20 cellular contexts compared by ENCODE assay signal in genomic region chr10:74883428-74883827, GRCh38. TPM values are rescaled to one million over a fixed set of nuclear protein-coding genes. Genes with fewer than 3 reads are reported as not detected.
A peak's percentile ranks its signal among the peaks of the same experiment; 100 is the strongest.
DNase-seq lines count a peak whose midpoint lies in the region; ATAC-seq and TF ChIP-seq lines count a peak whose summit lies in the region.
"Had no signal": no experiment of that assay in that cellular context is flagged by ENCODE, and none has a peak within 500 bp of the region (broad histone marks: within the 10 kb centered on the region; RNA-seq: fewer than 3 reads in every experiment).

No MANE protein-coding gene starts in this region.

- TSS peak; percentile 0 for BruUV-seq in PC-3 (replicated peaks; lab: Mats Ljungman, UMichigan)

- peaks cover 8% of the 10 kb centered on the region for H3K4me1 ChIP-seq in CD8-positive, alpha-beta T cell (ENCODE audit: insufficient read depth, low read length)
- H3K4me1 ChIP-seq in PC-3 (ENCODE audit: insufficient read depth, low read length) = peaks cover 29% of the 10 kb centered on the region
- H3K4me1 ChIP-seq in lower lobe of right lung = peaks cover 27% of the 10 kb centered on the region
- H3K4me1 ChIP-seq in body of pancreas = peaks cover 28% of the 10 kb centered on the region

- no peak for ATAC-seq in CD8-positive, alpha-beta T cell
- ATAC-seq in PC-3 (no peak), lower lobe of right lung (peak; percentile 47 to 60), omental fat pad (ENCODE audit: low FRiP score) (no peak), body of pancreas (no peak), esophagus mucosa (no peak)
- ATAC-seq: HCT116, Right ventricle myocardium inferior had no signal

- no peaks in the 10 kb centered on the region for H3K27me3 ChIP-seq in CD8-positive, alpha-beta T cell (ENCODE audit: insufficient read depth, low read length)
- no peaks in the 10 kb centered on the region for H3K27me3 ChIP-seq in PC-3 (ENCODE audit: low read length)
- H3K27me3 ChIP-seq in lower lobe of right lung (ENCODE audit: low read depth) = no peaks in the 10 kb centered on the region
- H3K27me3 ChIP-seq in body of pancreas = no peaks in the 10 kb centered on the region
- H3K27me3 ChIP-seq: BLaER1, Peyer's patch had no signal

- no peaks in the 10 kb centered on the region for H3K9me2 ChIP-seq in PC-3 (replicated peaks; ENCODE audit: low read length)

- H3K27ac Mint-ChIP-seq in CD8-positive, alpha-beta T cell = peak overlapping the region; percentile 53
- H3K27ac Mint-ChIP-seq: CD4-positive, alpha-beta T cell; IgD-negative memory B cell had no signal

- peaks cover 89% of the 10 kb centered on the region for H3K79me2 ChIP-seq in PC-3 (ENCODE audit: low read length)

- H4K20me1 ChIP-seq in PC-3 (ENCODE audit: low read length) = peaks cover 22% of the 10 kb centered on the region

- no peaks in the 10 kb centered on the region for H3K9me3 ChIP-seq in CD8-positive, alpha-beta T cell (ENCODE audit: low read length)
- H3K9me3 ChIP-seq in PC-3 (ENCODE audit: low read length) (no peaks in the 10 kb centered on the region), lower lobe of right lung (no peaks in the 10 kb centered on the region), body of pancreas (no peaks in the 10 kb centered on the region)
- H3K9me3 ChIP-seq: BLaER1, Peyer's patch had no signal

- intact Hi-C loops in CD8-positive, alpha-beta T cell (cut with DNase I, micrococcal nuclease) = no loop called here
- intact Hi-C loops in PC-3 (cut with micrococcal nuclease) (no loop called here), lower lobe of right lung (cut with DNase I) (no loop called here), body of pancreas (cut with DNase I) (no loop called here)

- peaks cover 71% of the 10 kb centered on the region for H3K4me1 Mint-ChIP-seq in CD8-positive, alpha-beta T cell (ENCODE audit: low read depth)

- H2AFZ ChIP-seq in PC-3 (ENCODE audit: low read length) = no peak overlapping the region

- no peaks in the 10 kb centered on the region for H3K9me3 Mint-ChIP-seq in CD8-positive, alpha-beta T cell
- H3K9me3 Mint-ChIP-seq: CD4-positive, alpha-beta T cell; IgD-negative memory B cell had no signal

- H3K36me3 ChIP-seq in CD8-positive, alpha-beta T cell (ENCODE audit: insufficient read depth, low read length) = no peaks in the 10 kb centered on the region
- H3K36me3 ChIP-seq in PC-3 (ENCODE audit: low read depth, low read length) (no peaks in the 10 kb centered on the region), lower lobe of right lung (no peaks in the 10 kb centered on the region), body of pancreas (replicated peaks in 1 of 2; ENCODE audit: insufficient read depth in 1 of 2, low read depth in 2 of 2) (no peaks in the 10 kb centered on the region)
- H3K36me3 ChIP-seq: Peyer's patch had no signal

- peak overlapping the region; percentile 5 for H3K4me2 ChIP-seq in PC-3 (ENCODE audit: low read length)
- H3K4me2 ChIP-seq: BLaER1 had no signal

- H3K36me3 Mint-ChIP-seq in CD8-positive, alpha-beta T cell = peaks cover 5% of the 10 kb centered on the region

- no peak overlapping the region for H3K4me3 Mint-ChIP-seq in CD8-positive, alpha-beta T cell
- H3K4me3 Mint-ChIP-seq: CD4-positive, alpha-beta T cell; IgD-negative memory B cell had no signal

- WGBS in body of pancreas, 2 donors = 76 to 87% methylated on average over 1 of the region's 1 CpG

- TF ChIP-seq CTCF in CD8-positive, alpha-beta T cell (IDR thresholded peaks at IDR 0.05) = no peak
- no peak for TF ChIP-seq CTCF in PC-3 (conservative IDR thresholded peaks at IDR 0.05; ENCODE audit: low read depth, low read length)
- TF ChIP-seq CTCF in lower lobe of right lung (IDR thresholded peaks at IDR 0.05) = no peak
- TF ChIP-seq CTCF in omental fat pad (IDR thresholded peaks at IDR 0.05) = no peak
- no peak for TF ChIP-seq CTCF in body of pancreas (IDR thresholded peaks at IDR 0.05)

- CTCF ChIA-PET in CD8-positive, alpha-beta T cell (lab: Charles Lee) = interaction anchor here (0.9 kb wide), 1 partner anchor 11 kb away, joined by 3 read pairs; no protein-coding TSS in a partner anchor
- CTCF ChIA-PET in PC-3 (lab: Charles Lee) = no interaction called here

- no peak overlapping the region for H3K4me3 ChIP-seq in CD8-positive, alpha-beta T cell (ENCODE audit: low read depth, low read length)
- H3K4me3 ChIP-seq in PC-3 (ENCODE audit: low read length) (no peak overlapping the region), lower lobe of right lung (no peak overlapping the region), body of pancreas (no peak overlapping the region)
- H3K4me3 ChIP-seq: BLaER1, Peyer's patch had no signal

- POLR2A ChIA-PET in CD8-positive, alpha-beta T cell (lab: Charles Lee) = interaction anchor here (1.0 kb wide), 1 partner anchor 15 kb away, joined by 4 read pairs; no protein-coding TSS in a partner anchor
- POLR2A ChIA-PET in PC-3 (lab: Charles Lee; ENCODE audit: unreplicated experiment) = no interaction called here

- no peak for DNase-seq in CD8-positive, alpha-beta T cell
- DNase-seq in DMS79 (lab: John Stamatoyannopoulos, UW) (peak; percentile 31), PC-3 (no peak), lower lobe of right lung (no peak), omental fat pad (ENCODE audit: low spot score) (no peak), body of pancreas (no peak), NCI-H510A treated with DMSO at 0.1 percent for 48 hours (lab: John Stamatoyannopoulos, UW) (no peak)
- DNase-seq: CD4-positive, alpha-beta T cell; DMS153; GDM1; NCI-H2107; NCI-H226; NCI-H524; NCI-H82; Peyer's patch had no signal

- H3K9ac ChIP-seq in PC-3 (ENCODE audit: low read length) = no peak overlapping the region
- H3K9ac ChIP-seq: BLaER1 had no signal

- H3K27ac ChIP-seq in CD8-positive, alpha-beta T cell (ENCODE audit: low read depth, low read length) = no peak overlapping the region
- H3K27ac ChIP-seq in PC-3 (ENCODE audit: low read length) = peak overlapping the region; percentile 7; the same call in 1 of the 2 replicates
- H3K27ac ChIP-seq in lower lobe of right lung = no peak overlapping the region
- H3K27ac ChIP-seq in body of pancreas = no peak overlapping the region
- H3K27ac ChIP-seq: BLaER1, Peyer's patch had no signal

- H3K27me3 Mint-ChIP-seq in CD8-positive, alpha-beta T cell (ENCODE audit: low read depth) = no peaks in the 10 kb centered on the region
- H3K27me3 Mint-ChIP-seq: CD4-positive, alpha-beta T cell; IgD-negative memory B cell had no signal

- no peak for TF ChIP-seq POLR2A in body of pancreas (IDR thresholded peaks at IDR 0.05)

- H3F3A ChIP-seq in PC-3 (ENCODE audit: low read length, unreplicated experiment) = no peaks in the 10 kb centered on the region

RNA-seq across cellular contexts. Expression of gene KAT6B, which starts 57.0 kb away (rescaled TPM):
- total RNA-seq in CD8-positive, alpha-beta T cell = 10 to 100 TPM; 73.0 to 74.7 TPM
- total RNA-seq in PC-3 (2014; rRNA removed) (83.0 and 94.5 TPM in 2 replicates), lower lobe of right lung (46.3 TPM), omental fat pad (10 to 100 TPM; 32.2 to 50.3 (median 37.6) TPM), body of pancreas (10 to 100 TPM; 39.9 to 45.9 TPM), esophagus mucosa (17.3 TPM)

Comparison
In these comparisons a context has a peak if more than half of its experiments do, and no peak if none do; other contexts are left out.
1. ATAC-seq: peak in lower lobe of right lung (2 of 2); none in CD8-positive, alpha-beta T cell (single experiment), PC-3 (single experiment), omental fat pad (single experiment), body of pancreas (single experiment) and esophagus mucosa (single experiment).